In the genomic region with DNA sequence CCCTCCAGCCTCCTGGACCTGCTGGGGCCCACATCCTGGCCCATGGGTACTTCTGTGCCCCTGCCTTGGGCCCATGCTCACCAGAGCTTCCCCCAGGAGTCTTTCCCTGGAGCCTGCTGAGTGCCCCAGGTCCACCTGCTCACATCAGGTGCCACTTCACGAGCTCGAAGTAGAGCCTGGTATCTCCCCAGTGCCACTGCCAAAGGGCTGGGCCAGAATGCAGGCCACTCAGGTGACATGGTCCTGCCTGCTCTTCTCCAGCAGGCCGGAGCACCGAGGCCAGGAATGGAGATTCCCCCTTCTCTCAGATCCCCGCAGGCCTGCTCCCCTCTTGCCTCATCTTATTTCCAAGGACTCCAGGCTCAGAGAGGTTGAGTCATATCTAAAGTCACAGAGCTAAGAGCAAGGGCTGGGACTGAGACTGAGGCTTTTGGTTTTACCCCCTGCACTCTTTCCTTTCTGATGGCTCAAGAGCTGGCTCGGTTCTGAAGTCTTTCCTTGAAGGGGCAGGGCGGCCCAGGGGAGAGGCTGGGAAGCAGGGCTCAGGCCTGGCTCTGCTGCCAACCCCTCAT, we compare ENCODE assay signal across 24 cellular contexts.
DNase-seq lines count a peak whose midpoint lies in the region; ATAC-seq and TF ChIP-seq lines count a peak whose summit lies in the region.
"Had no signal": no experiment of that assay in that cellular context is flagged by ENCODE, and none has a peak within 500 bp of the region (broad histone marks: within the 10 kb centered on the region; RNA-seq: fewer than 3 reads in every experiment).

No MANE protein-coding gene starts in this region.

- H4K5ac ChIP-seq in IMR-90 (ENCODE audit: low read depth, low read length): no peak overlapping the region

- TF ChIP-seq RAD21 in IMR-90 (IDR thresholded peaks at IDR 0.05; ENCODE audit: low read length): no peak

- no peak overlapping the region for H4K8ac ChIP-seq in IMR-90 (ENCODE audit: low read depth in 2 of 2, low read length in 2 of 2)

- H2BK20ac ChIP-seq in IMR-90 (ENCODE audit: low read depth, low read length): no peak overlapping the region

- H3K4me3 ChIP-seq in IMR-90 (ENCODE audit: insufficient read depth, low read depth, low read length) (no peak overlapping the region), esophagus squamous epithelium (no peak overlapping the region), gastrocnemius medialis (no peak overlapping the region)
- H3K4me3 ChIP-seq: skin epidermis, transverse colon had no signal

- H3K36me3 Mint-ChIP-seq in activated CD8-positive, alpha-beta T cell treated with anti-CD3 and anti-CD28 coated beads for 36 hours (ENCODE audit: low read depth): no peaks in the 10 kb centered on the region
- peaks cover 5% of the 10 kb centered on the region for H3K36me3 Mint-ChIP-seq in activated CD8-positive, alpha-beta T cell treated with anti-CD3 and anti-CD28 coated beads, Interleukin-2, amount 10 ng/mL, durations not matched to agents 7 days and 5 days (ENCODE audit: low read depth)

- intact Hi-C loops in activated CD8-positive, alpha-beta T cell treated with anti-CD3 and anti-CD28 coated beads for 36 hours (cut with micrococcal nuclease): no loop called here
- intact Hi-C loops in IMR-90 (cut with micrococcal nuclease) (no loop called here), esophagus squamous epithelium (cut with DNase I) (no loop called here), gastrocnemius medialis (cut with DNase I; ENCODE audit: low total_unique reads) (no loop called here)

- no peak overlapping the region for H2BK5ac ChIP-seq in IMR-90 (ENCODE audit: low read depth, low read length, poor library complexity, severe bottlenecking)

- H3K36me3 ChIP-seq in IMR-90 (ENCODE audit: control insufficient read depth, insufficient read depth, low read length) (no peaks in the 10 kb centered on the region), esophagus squamous epithelium (no peaks in the 10 kb centered on the region), gastrocnemius medialis (no peaks in the 10 kb centered on the region)
- H3K36me3 ChIP-seq: brain microvascular endothelial cell, transverse colon had no signal

- H3K27ac Mint-ChIP-seq in activated CD8-positive, alpha-beta T cell treated with anti-CD3 and anti-CD28 coated beads for 36 hours: peak overlapping the region; percentile 8
- no peak overlapping the region for H3K27ac Mint-ChIP-seq in activated CD8-positive, alpha-beta T cell treated with anti-CD3 and anti-CD28 coated beads, Interleukin-2, amount 10 ng/mL, durations not matched to agents 7 days and 5 days
- H3K27ac Mint-ChIP-seq: dendritic cell treated with granulocyte-macrophage colony-stimulating factor and Interleukin-4, amounts not matched to agents 40 ng/mL and 50 ng/mL, for 4 days had no signal

- no peak for ATAC-seq in activated CD8-positive, alpha-beta T cell treated with anti-CD3 and anti-CD28 coated beads for 36 hours
- no peak for ATAC-seq in activated CD8-positive, alpha-beta T cell treated with anti-CD3 and anti-CD28 coated beads, Interleukin-2, amount 10 ng/mL, durations not matched to agents 7 days and 5 days
- ATAC-seq in IMR-90 (ENCODE audit: low read depth) (peak; percentile 28; the same call in 1 of the 2 replicates), gastrocnemius medialis (no peak)
- ATAC-seq: Panc1 had no signal

- no peak overlapping the region for H2BK15ac ChIP-seq in IMR-90 (ENCODE audit: low read depth, low read length)

- POLR2A ChIA-PET in activated CD8-positive, alpha-beta T cell treated with anti-CD3 and anti-CD28 coated beads for 36 hours (lab: Charles Lee): no interaction called here
- POLR2A ChIA-PET in activated CD8-positive, alpha-beta T cell treated with anti-CD3 and anti-CD28 coated beads, Interleukin-2, amount 10 ng/mL, durations not matched to agents 7 days and 5 days (lab: Charles Lee): interaction anchor here (0.6 to 0.7 kb wide), 2 partner anchors 17 to 122 kb away, joined by 3 read pairs; no protein-coding TSS in a partner anchor
- POLR2A ChIA-PET in IMR-90 (lab: Charles Lee; ENCODE audit: unreplicated experiment): no interaction called here

- no peak overlapping the region for H2AK9ac ChIP-seq in IMR-90 (replicated peaks; ENCODE audit: low read depth, low read length, poor library complexity)

- H3K9ac ChIP-seq in IMR-90 (ENCODE audit: low read depth, low read length): no peak overlapping the region
- H3K9ac ChIP-seq: parathyroid adenoma had no signal

- DNase-seq in activated CD8-positive, alpha-beta T cell treated with anti-CD3 and anti-CD28 coated beads for 36 hours: no peak
- DNase-seq in activated CD8-positive, alpha-beta T cell treated with anti-CD3 and anti-CD28 coated beads, Interleukin-2, amount 10 ng/mL, durations not matched to agents 7 days and 5 days: no peak
- DNase-seq in IMR-90: no peak
- no peak for DNase-seq in esophagus squamous epithelium (lab: John Stamatoyannopoulos, UW)
- DNase-seq in gastrocnemius medialis: no peak
- DNase-seq in NOMO-1 treated with dmso at 0.1 percent for 144 hours (lab: John Stamatoyannopoulos, UW; ENCODE audit: unreplicated experiment): no peak
- no peak for DNase-seq in HT-29 (ENCODE audit: low spot score)
- no peak for DNase-seq in NCI-H187 treated with DMSO at 0.1 percent for 48 hours (lab: John Stamatoyannopoulos, UW)
- DNase-seq: activated CD8-positive, alpha-beta memory T cell treated with anti-CD3 and anti-CD28 coated beads for 24 hours; activated naive CD4-positive, alpha-beta T cell; brain microvascular endothelial cell; hippocampal formation; KG1; kidney; NCI-H1048; NCI-H774; stimulated activated CD4-positive, alpha-beta T cell treated with anti-CD3 and anti-CD28 coated beads, Interleukin-4, amount 100 ng/mL, for 4 hours; transverse colon had no signal

- H3K27me3 Mint-ChIP-seq in activated CD8-positive, alpha-beta T cell treated with anti-CD3 and anti-CD28 coated beads for 36 hours: peaks cover 3% of the 10 kb centered on the region
- peaks cover 2% of the 10 kb centered on the region for H3K27me3 Mint-ChIP-seq in activated CD8-positive, alpha-beta T cell treated with anti-CD3 and anti-CD28 coated beads, Interleukin-2, amount 10 ng/mL, durations not matched to agents 7 days and 5 days (ENCODE audit: low read depth)
- H3K27me3 Mint-ChIP-seq: CD4-positive, CD25-positive, alpha-beta regulatory T cell; dendritic cell treated with granulocyte-macrophage colony-stimulating factor and Interleukin-4, amounts not matched to agents 40 ng/mL and 50 ng/mL, for 4 days had no signal

- H2AFZ ChIP-seq in IMR-90 (replicated peaks; ENCODE audit: low read length, poor library complexity): peak overlapping the region; percentile 28
- H2AFZ ChIP-seq: parathyroid adenoma had no signal

- no peak overlapping the region for H3K56ac ChIP-seq in IMR-90 (ENCODE audit: extremely low read depth, insufficient read depth, low read length)

- H4K91ac ChIP-seq in IMR-90 (ENCODE audit: insufficient read depth, low read depth, low read length): no peak overlapping the region

- dilution Hi-C loops in IMR-90 (cut with HindIII; ENCODE audit: low sequenced_read_pairs, unreplicated experiment): no loop called here

- no peak for TF ChIP-seq POLR2A in IMR-90 (IDR thresholded peaks at IDR 0.05; ENCODE audit: low read depth, low read length)
- no peak for TF ChIP-seq POLR2A in esophagus squamous epithelium (IDR thresholded peaks at IDR 0.05)
- no peak for TF ChIP-seq POLR2A in gastrocnemius medialis (IDR thresholded peaks at IDR 0.05)

- in situ Hi-C loops in IMR-90 (cut with MboI; ENCODE audit: low sequenced_read_pairs) (no loop called here), gastrocnemius medialis (cut with MboI; ENCODE audit: low sequenced_read_pairs in 4 of 4) (no loop called here)

- TF ChIP-seq CTCF in activated CD8-positive, alpha-beta T cell treated with anti-CD3 and anti-CD28 coated beads for 36 hours (IDR thresholded peaks at IDR 0.05): no peak
- TF ChIP-seq CTCF in IMR-90 (conservative IDR thresholded peaks at IDR 0.05; ENCODE audit: low read depth, low read length) (no peak), esophagus squamous epithelium (IDR thresholded peaks at IDR 0.05) (no peak), gastrocnemius medialis (IDR thresholded peaks at IDR 0.05 in 4 of 5, conservative IDR thresholded peaks at IDR 0.05 in 1 of 5) (no peak)

- no peaks in the 10 kb centered on the region for H3K79me1 ChIP-seq in IMR-90 (ENCODE audit: low read depth in 1 of 2, low read length in 2 of 2)

- H3K27ac ChIP-seq in IMR-90 (ENCODE audit: insufficient read depth, low read length) (no peak overlapping the region), esophagus squamous epithelium (peak overlapping the region; percentile 5 to 74 (median 34)), gastrocnemius medialis (peak overlapping the region in 3 of 4 donors; percentile 39 to 80 (median 78))
- H3K27ac ChIP-seq: brain microvascular endothelial cell, HL-60, parathyroid adenoma had no signal

- peak overlapping the region; percentile 24; the same call in 1 of the 2 replicates for H2BK120ac ChIP-seq in IMR-90 (ENCODE audit: low read depth, low read length)

- no TSS peak for BruUV-seq in IMR-90 (replicated peaks; lab: Mats Ljungman, UMichigan)

- CTCF ChIA-PET in activated CD8-positive, alpha-beta T cell treated with anti-CD3 and anti-CD28 coated beads for 36 hours (lab: Charles Lee): interaction anchor here (0.9 kb wide), 1 partner anchor 63 kb away, joined by 3 read pairs; no protein-coding TSS in a partner anchor
- CTCF ChIA-PET in activated CD8-positive, alpha-beta T cell treated with anti-CD3 and anti-CD28 coated beads, Interleukin-2, amount 10 ng/mL, durations not matched to agents 7 days and 5 days (lab: Charles Lee): interaction anchor here (1.3 kb wide), 1 partner anchor 161 kb away, joined by 3 read pairs; no protein-coding TSS in a partner anchor
- CTCF ChIA-PET in IMR-90 (lab: Yijun Ruan, JAX): no interaction called here

- no peak overlapping the region for H3K18ac ChIP-seq in IMR-90 (ENCODE audit: low read depth, low read length)

- peaks cover 9% of the 10 kb centered on the region for H3K4me1 Mint-ChIP-seq in activated CD8-positive, alpha-beta T cell treated with anti-CD3 and anti-CD28 coated beads for 36 hours (ENCODE audit: low read depth)
- peaks cover 30% of the 10 kb centered on the region for H3K4me1 Mint-ChIP-seq in activated CD8-positive, alpha-beta T cell treated with anti-CD3 and anti-CD28 coated beads, Interleukin-2, amount 10 ng/mL, durations not matched to agents 7 days and 5 days (ENCODE audit: low read depth)

- H3K4me2 ChIP-seq in IMR-90 (ENCODE audit: low read depth, low read length): no peak overlapping the region

- no peaks in the 10 kb centered on the region; the same call in 1 of the 2 replicates for H3K9me1 ChIP-seq in IMR-90 (ENCODE audit: insufficient read depth, low read length)

- H3K27me3 ChIP-seq in IMR-90 (ENCODE audit: control insufficient read depth, insufficient read depth, low read length) (no peaks in the 10 kb centered on the region), esophagus squamous epithelium (no peaks in the 10 kb centered on the region), gastrocnemius medialis (no peaks in the 10 kb centered on the region)
- H3K27me3 ChIP-seq: brain microvascular endothelial cell, transverse colon had no signal

- WGBS in IMR-90 (ENCODE audit: extremely low coverage in 2 of 2, insufficient read length in 1 of 2), 2 experiments: 100% methylated on average over 2 of the region's 7 CpGs; no CpG with 5 or more reads in 1 of the 2 experiments
- 48 to 61% methylated on average over 2 to 4 of the region's 7 CpGs for WGBS in esophagus squamous epithelium, 2 donors

- H3K4me3 Mint-ChIP-seq in activated CD8-positive, alpha-beta T cell treated with anti-CD3 and anti-CD28 coated beads for 36 hours: no peak overlapping the region
- no peak overlapping the region for H3K4me3 Mint-ChIP-seq in activated CD8-positive, alpha-beta T cell treated with anti-CD3 and anti-CD28 coated beads, Interleukin-2, amount 10 ng/mL, durations not matched to agents 7 days and 5 days
- H3K4me3 Mint-ChIP-seq: CD4-positive, CD25-positive, alpha-beta regulatory T cell; dendritic cell treated with granulocyte-macrophage colony-stimulating factor and Interleukin-4, amounts not matched to agents 40 ng/mL and 50 ng/mL, for 4 days had no signal

- no peak overlapping the region for H2AK5ac ChIP-seq in IMR-90 (ENCODE audit: low read depth, low read length)

- H3K4me1 ChIP-seq in IMR-90 (ENCODE audit: control insufficient read depth, insufficient read depth, low read length): peaks cover 8% of the 10 kb centered on the region
- H3K4me1 ChIP-seq in esophagus squamous epithelium: peaks cover 0 to 93% (median 41%) of the 10 kb centered on the region in 3 donors
- H3K4me1 ChIP-seq in gastrocnemius medialis: peaks cover 8 to 67% of the 10 kb centered on the region in 2 donors
- H3K4me1 ChIP-seq: parathyroid adenoma had no signal

- H3K9me3 ChIP-seq in IMR-90 (ENCODE audit: control insufficient read depth, insufficient read depth, low read length): no peaks in the 10 kb centered on the region
- H3K9me3 ChIP-seq in esophagus squamous epithelium: no peaks in the 10 kb centered on the region
- no peaks in the 10 kb centered on the region for H3K9me3 ChIP-seq in gastrocnemius medialis
- H3K9me3 ChIP-seq: transverse colon had no signal

- H3K9me3 Mint-ChIP-seq in activated CD8-positive, alpha-beta T cell treated with anti-CD3 and anti-CD28 coated beads for 36 hours: no peaks in the 10 kb centered on the region
- H3K9me3 Mint-ChIP-seq in activated CD8-positive, alpha-beta T cell treated with anti-CD3 and anti-CD28 coated beads, Interleukin-2, amount 10 ng/mL, durations not matched to agents 7 days and 5 days (ENCODE audit: insufficient read depth): no peaks in the 10 kb centered on the region
- H3K9me3 Mint-ChIP-seq: CD4-positive, CD25-positive, alpha-beta regulatory T cell; dendritic cell treated with granulocyte-macrophage colony-stimulating factor and Interleukin-4, amounts not matched to agents 40 ng/mL and 50 ng/mL, for 4 days had no signal

- no peaks in the 10 kb centered on the region for H4K20me1 ChIP-seq in IMR-90 (ENCODE audit: insufficient read depth, low read length)

- H3K23ac ChIP-seq in IMR-90 (ENCODE audit: low read depth, low read length): no peak overlapping the region

- H3K14ac ChIP-seq in IMR-90 (replicated peaks; ENCODE audit: low read depth, low read length): peak overlapping the region; percentile 19; the same call in 1 of the 2 replicates

- no peak overlapping the region; the same call in 1 of the 2 replicates for H3K4ac ChIP-seq in IMR-90 (ENCODE audit: low read depth, low read length)
